Comparison of ENCODE assay signal across 19 cellular contexts in the genomic region with DNA sequence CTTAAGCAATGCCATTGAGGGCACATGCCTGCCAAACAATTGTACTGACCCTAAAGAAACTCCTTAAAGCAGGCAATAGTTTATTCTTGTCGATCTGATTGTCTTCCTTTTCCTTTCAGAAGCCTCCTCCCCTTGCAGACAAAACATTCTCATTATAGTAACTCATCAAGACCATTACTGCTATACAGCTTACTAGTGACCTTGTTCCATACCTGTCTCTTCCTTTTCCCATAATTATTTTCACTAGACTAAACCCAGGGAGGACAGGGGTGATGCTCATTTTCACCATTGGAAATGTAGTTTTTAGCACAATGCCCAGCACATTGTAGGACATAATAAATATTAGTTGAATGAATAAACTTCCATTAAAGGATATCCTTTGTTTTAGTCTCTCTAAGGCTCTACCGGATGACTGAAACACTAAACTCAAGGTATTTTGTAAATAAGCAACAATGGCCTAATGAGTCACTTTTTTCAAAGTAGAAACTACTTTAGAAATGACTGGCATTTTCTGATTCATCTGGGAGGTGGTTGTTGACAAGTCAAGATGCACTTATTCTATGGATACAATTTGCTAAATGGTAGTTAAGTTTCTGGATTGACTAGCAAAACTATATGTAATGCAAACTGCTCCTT. TPM values are rescaled to one million over a fixed set of nuclear protein-coding genes. Genes with fewer than 3 reads are reported as not detected.
A peak's percentile ranks its signal among the peaks of the same experiment; 100 is the strongest.
DNase-seq lines count a peak whose midpoint lies in the region; ATAC-seq and TF ChIP-seq lines count a peak whose summit lies in the region.
"Had no signal": no experiment of that assay in that cellular context is flagged by ENCODE, and none has a peak within 500 bp of the region (broad histone marks: within the 10 kb centered on the region; RNA-seq: fewer than 3 reads in every experiment).

No MANE protein-coding gene starts in this region.

- H3K23ac ChIP-seq in neuronal stem cell (ENCODE audit: low read depth, low read length, poor library complexity) = no peak overlapping the region

- H3K4me3 ChIP-seq in mammary epithelial cell (replicated peaks in 1 of 3; ENCODE audit: insufficient read depth in 1 of 3, low read depth in 2 of 3, low read length in 3 of 3) (no peak overlapping the region), neuronal stem cell (ENCODE audit: low read length in 2 of 2) (no peak overlapping the region)
- H3K4me3 ChIP-seq: BLaER1, esophagus squamous epithelium, psoas muscle had no signal

- H3K4ac ChIP-seq in neuronal stem cell (ENCODE audit: low read length) = no peak overlapping the region

- no peak overlapping the region for H2BK12ac ChIP-seq in neuronal stem cell (ENCODE audit: low read length)

- no peak overlapping the region for H3K27ac ChIP-seq in mammary epithelial cell (ENCODE audit: insufficient read depth, low read depth, low read length)
- H3K27ac ChIP-seq in neuronal stem cell (replicated peaks; ENCODE audit: low read length) = no peak overlapping the region
- H3K27ac ChIP-seq: BLaER1, psoas muscle had no signal

- H4K20me1 ChIP-seq in mammary epithelial cell (ENCODE audit: insufficient read depth, low read length) = no peaks in the 10 kb centered on the region
- H4K20me1 ChIP-seq: BLaER1 had no signal

- H2BK120ac ChIP-seq in neuronal stem cell (ENCODE audit: low read depth, low read length) = no peak overlapping the region

- no peaks in the 10 kb centered on the region for H3K4me1 Mint-ChIP-seq in Calu3 (ENCODE audit: low read depth, unreplicated experiment)
- H3K4me1 Mint-ChIP-seq: naive thymus-derived CD8-positive, alpha-beta T cell had no signal

- H3K27ac Mint-ChIP-seq in Calu3 (ENCODE audit: unreplicated experiment) = no peak overlapping the region
- H3K27ac Mint-ChIP-seq: activated T-cell treated with anti-CD3 and anti-CD28 coated beads, Interleukin-2, amount 50 U/mL, for 24 hours; naive thymus-derived CD8-positive, alpha-beta T cell had no signal

- H3K4me2 ChIP-seq in mammary epithelial cell (ENCODE audit: insufficient read depth, low read depth, low read length) (no peak overlapping the region), neuronal stem cell (ENCODE audit: insufficient read depth, low read length, poor library complexity, severe bottlenecking) (no peak overlapping the region)
- H3K4me2 ChIP-seq: BLaER1 had no signal

- H3K9me3 ChIP-seq in mammary epithelial cell (replicated peaks; ENCODE audit: insufficient read depth, low read length) = no peaks in the 10 kb centered on the region
- H3K9me3 ChIP-seq in neuronal stem cell (replicated peaks in 1 of 2; ENCODE audit: control insufficient read depth in 2 of 2, insufficient read depth in 1 of 2, low read depth in 1 of 2, low read length in 2 of 2) = no peaks in the 10 kb centered on the region
- H3K9me3 ChIP-seq: BLaER1, esophagus squamous epithelium, psoas muscle had no signal

- H3K14ac ChIP-seq in neuronal stem cell (ENCODE audit: low read length) = no peak overlapping the region

- no peaks in the 10 kb centered on the region for H3K79me2 ChIP-seq in mammary epithelial cell (ENCODE audit: insufficient read depth, low read length)

- H3K18ac ChIP-seq in neuronal stem cell (ENCODE audit: low read length) = no peak overlapping the region

- DNase-seq in mammary epithelial cell (peak; percentile 61), neuronal stem cell (ENCODE audit: low spot score) (no peak), NCI-H1048 (lab: John Stamatoyannopoulos, UW) (no peak), HuH-7 (ENCODE audit: low spot score) (no peak), Calu3 (no peak)
- DNase-seq: activated CD4-positive, alpha-beta T cell treated with anti-CD3 and anti-CD28 coated beads for 4 hours; activated T-cell treated with anti-CD3 and anti-CD28 coated beads, Interleukin-2, amount 50 U/mL, for 24 hours; DMS79 treated with DMSO at 0.1 percent for 48 hours; esophagus squamous epithelium; KBM-7; left ventricle myocardium superior; naive thymus-derived CD8-positive, alpha-beta T cell; NCI-H1436 treated with DMSO at 0.1 percent for 48 hours; NCI-H524; psoas muscle had no signal

- CTCF ChIA-PET in mammary epithelial cell (lab: Charles Lee; ENCODE audit: low non-redundant PET) = no interaction called here
- CTCF ChIA-PET in Calu3 (lab: Charles Lee) = no interaction called here

- no peak overlapping the region for H2AK5ac ChIP-seq in neuronal stem cell (ENCODE audit: low read depth, low read length)

- no peaks in the 10 kb centered on the region for H3K9me3 Mint-ChIP-seq in Calu3 (ENCODE audit: low read depth, unreplicated experiment)

- H3K4me3 Mint-ChIP-seq in Calu3 (ENCODE audit: low read depth, unreplicated experiment) = no peak overlapping the region
- H3K4me3 Mint-ChIP-seq: activated T-cell treated with anti-CD3 and anti-CD28 coated beads, Interleukin-2, amount 50 U/mL, for 24 hours; naive thymus-derived CD8-positive, alpha-beta T cell had no signal

- no peak overlapping the region for H2BK15ac ChIP-seq in neuronal stem cell (ENCODE audit: low read length)

- H3K36me3 ChIP-seq in mammary epithelial cell (ENCODE audit: insufficient read depth, low read length) = no peaks in the 10 kb centered on the region
- no peaks in the 10 kb centered on the region for H3K36me3 ChIP-seq in neuronal stem cell (replicated peaks in 1 of 2; ENCODE audit: control insufficient read depth in 2 of 2, insufficient read depth in 2 of 2, low read length in 2 of 2)
- H3K36me3 ChIP-seq: BLaER1, esophagus squamous epithelium had no signal

- no peaks in the 10 kb centered on the region for H3K4me1 ChIP-seq in mammary epithelial cell (ENCODE audit: insufficient read depth, low read length)
- H3K4me1 ChIP-seq in neuronal stem cell (ENCODE audit: control insufficient read depth in 2 of 2, insufficient read depth in 1 of 2, low read depth in 1 of 2, low read length in 2 of 2) = peaks cover 0 to 7% of the 10 kb centered on the region in 2 donors
- H3K4me1 ChIP-seq: BLaER1, esophagus squamous epithelium, psoas muscle had no signal

- in situ Hi-C loops in mammary epithelial cell (cut with MboI; ENCODE audit: low sequenced_read_pairs in 2 of 2) = no loop called here

- no peak overlapping the region for H2BK5ac ChIP-seq in neuronal stem cell (ENCODE audit: low read length)

- H3K27me3 ChIP-seq in mammary epithelial cell (ENCODE audit: insufficient read depth, low read length) (no peaks in the 10 kb centered on the region), neuronal stem cell (ENCODE audit: control insufficient read depth in 3 of 3, insufficient read depth in 3 of 3, low read depth in 1 of 3, low read length in 3 of 3) (no peaks in the 10 kb centered on the region)
- H3K27me3 ChIP-seq: BLaER1 had no signal

- 86% methylated on average over 2 of the region's 2 CpGs for WGBS in mammary epithelial cell (ENCODE audit: low coverage, missing lambda C conversion rate)
- WGBS in neuronal stem cell (ENCODE audit: extremely low coverage in 2 of 2, insufficient read length in 2 of 2, insufficient replicate concordance in 1 of 2), 2 donors = no CpG with 5 or more reads among the region's 2 CpGs

- no peaks in the 10 kb centered on the region for H3K36me3 Mint-ChIP-seq in Calu3 (ENCODE audit: insufficient read depth, unreplicated experiment)

- dilution Hi-C loops in mammary epithelial cell (cut with HindIII; ENCODE audit: low sequenced_read_pairs) = no loop called here

- H2AFZ ChIP-seq in mammary epithelial cell (ENCODE audit: low read depth, low read length) = no peak overlapping the region
- H2AFZ ChIP-seq in neuronal stem cell (ENCODE audit: low read length) = peak overlapping the region; percentile 18

- ATAC-seq in GM21447 (IDR thresholded peaks at IDR 0.05; ENCODE audit: unreplicated experiment) (peak; percentile 66), HG03442 (IDR thresholded peaks at IDR 0.05; ENCODE audit: unreplicated experiment) (peak; percentile 75), HG03571 (IDR thresholded peaks at IDR 0.05; ENCODE audit: unreplicated experiment) (no peak)
- ATAC-seq: left ventricle myocardium superior; naive thymus-derived CD8-positive, alpha-beta T cell; psoas muscle had no signal

- H3K79me1 ChIP-seq in neuronal stem cell (ENCODE audit: low read depth, low read length) = no peaks in the 10 kb centered on the region

- H4K91ac ChIP-seq in neuronal stem cell (ENCODE audit: low read depth, low read length, poor library complexity) = no peak overlapping the region

- intact Hi-C loops in mammary epithelial cell (cut with micrococcal nuclease) (no loop called here), Calu3 (cut with micrococcal nuclease; ENCODE audit: unreplicated experiment) (no loop called here)

- BruUV-seq in mammary epithelial cell (replicated peaks; lab: Mats Ljungman, UMichigan) = no TSS peak
- BruUV-seq in Calu3 (replicated peaks; lab: Mats Ljungman, UMichigan) = no TSS peak

- H3K9ac ChIP-seq in mammary epithelial cell (ENCODE audit: insufficient read depth, low read length) (no peak overlapping the region), neuronal stem cell (ENCODE audit: low read depth, low read length, poor library complexity) (no peak overlapping the region)
- H3K9ac ChIP-seq: BLaER1 had no signal

- no peak overlapping the region for H4K8ac ChIP-seq in neuronal stem cell (ENCODE audit: low read depth, low read length)

- H3K27me3 Mint-ChIP-seq in Calu3 (ENCODE audit: unreplicated experiment) = no peaks in the 10 kb centered on the region

- TF ChIP-seq CTCF in mammary epithelial cell (conservative IDR thresholded peaks at IDR 0.05 in 1 of 2, IDR thresholded peaks at IDR 0.05 in 1 of 2; ENCODE audit: extremely low read depth in 1 of 2, insufficient read depth in 1 of 2, low read depth in 1 of 2, low read length in 2 of 2) (no peak), Calu3 (IDR thresholded peaks at IDR 0.05; ENCODE audit: unreplicated experiment) (no peak)

RNA-seq across cellular contexts. Expression of a gene that starts 9.3 kb away (rescaled TPM):
- total RNA-seq in mammary epithelial cell = 10 to 100 TPM; 20.8 to 41.7 TPM
- 6.2 TPM for polyA plus RNA-seq in mammary epithelial cell
- polyA minus RNA-seq in mammary epithelial cell = 8.4 TPM
- polyA plus RNA-seq in neuronal stem cell (2013, experiment 1 of 2) = 20.8 TPM
- polyA plus RNA-seq in neuronal stem cell (2013, experiment 2 of 2) = 22.5 TPM
- 14.1 and 15.5 TPM in 2 replicates for total RNA-seq in Calu3 (2022)

RNA-seq across cellular contexts. Expression of a gene that starts 45.8 kb away (rescaled TPM):
- total RNA-seq in mammary epithelial cell (1 to 10 TPM; 2.2 to 3.3 TPM), Calu3 (2022) (5.0 and 7.1 TPM in 2 replicates)
- 1.4 TPM for polyA plus RNA-seq in mammary epithelial cell
- polyA minus RNA-seq in mammary epithelial cell = 7.8 TPM
- 3.9 TPM for polyA plus RNA-seq in neuronal stem cell (2013, experiment 1 of 2)
- 4.0 TPM for polyA plus RNA-seq in neuronal stem cell (2013, experiment 2 of 2)

RNA-seq across cellular contexts. Expression of a gene that starts 46.1 kb away (rescaled TPM):
- total RNA-seq in mammary epithelial cell (10 to 100 TPM; 41.8 to 64.7 TPM), Calu3 (2022) (24.9 and 30.7 TPM in 2 replicates)
- 24.5 TPM for polyA plus RNA-seq in mammary epithelial cell
- 33.5 TPM for polyA minus RNA-seq in mammary epithelial cell
- polyA plus RNA-seq in neuronal stem cell (2013, experiment 1 of 2) = 58.0 TPM
- 60.9 TPM for polyA plus RNA-seq in neuronal stem cell (2013, experiment 2 of 2)
